Comparison of ENCODE assay signal across 1 cellular context in the genomic region with DNA sequence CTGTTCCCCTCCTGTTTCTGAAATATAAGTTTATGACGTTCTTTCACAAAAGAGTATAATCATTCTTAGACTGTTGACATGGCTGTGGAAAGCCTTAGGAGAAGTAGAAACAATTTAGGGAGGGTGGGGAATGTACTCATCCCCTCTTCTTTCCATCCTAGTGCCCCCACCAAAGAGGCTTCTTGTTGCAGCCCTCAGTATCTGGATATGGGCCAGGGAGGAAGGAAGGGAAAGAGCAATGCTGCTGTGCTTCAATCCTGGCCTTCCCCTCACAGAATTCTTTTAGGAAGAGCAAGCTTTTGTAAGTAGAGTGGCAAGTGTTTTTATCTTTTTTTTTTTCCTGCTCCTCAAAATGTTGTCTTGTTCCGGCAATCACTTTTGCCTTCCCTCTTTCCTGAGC.
TF ChIP-seq lines count a peak whose summit lies in the region.

No MANE protein-coding gene starts in this region.

TF ChIP-seq in A549, 52 proteins besides CTCF, POLR2A, EP300 and RAD21 (continued from another document):
- TF ChIP-seq, protein P1, sequence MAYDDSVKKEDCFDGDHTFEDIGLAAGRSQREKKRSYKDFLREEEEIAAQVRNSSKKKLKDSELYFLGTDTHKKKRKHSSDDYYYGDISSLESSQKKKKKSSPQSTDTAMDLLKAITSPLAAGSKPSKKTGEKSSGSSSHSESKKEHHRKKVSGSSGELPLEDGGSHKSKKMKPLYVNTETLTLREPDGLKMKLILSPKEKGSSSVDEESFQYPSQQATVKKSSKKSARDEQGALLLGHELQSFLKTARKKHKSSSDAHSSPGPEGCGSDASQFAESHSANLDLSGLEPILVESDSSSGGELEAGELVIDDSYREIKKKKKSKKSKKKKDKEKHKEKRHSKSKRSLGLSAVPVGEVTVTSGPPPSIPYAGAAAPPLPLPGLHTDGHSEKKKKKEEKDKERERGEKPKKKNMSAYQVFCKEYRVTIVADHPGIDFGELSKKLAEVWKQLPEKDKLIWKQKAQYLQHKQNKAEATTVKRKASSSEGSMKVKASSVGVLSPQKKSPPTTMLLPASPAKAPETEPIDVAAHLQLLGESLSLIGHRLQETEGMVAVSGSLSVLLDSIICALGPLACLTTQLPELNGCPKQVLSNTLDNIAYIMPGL (CRISPR knock-in tag; IDR thresholded peaks at IDR 0.05; ENCODE audit: borderline replicate concordance) = no peak
- TF ChIP-seq NPAS2 (CRISPR knock-in tag; IDR thresholded peaks at IDR 0.05; ENCODE audit: borderline replicate concordance) (no peak), ZFP36 (IDR thresholded peaks at IDR 0.05; ENCODE audit: borderline replicate concordance, partially characterized antibody) (no peak), TP53 (CRISPR knock-in tag; IDR thresholded peaks at IDR 0.05) (no peak), HOXB5 (CRISPR knock-in tag; IDR thresholded peaks at IDR 0.05) (no peak), EHMT2 (IDR thresholded peaks at IDR 0.05; ENCODE audit: low read depth) (no peak)
- TF ChIP-seq, protein P2, sequence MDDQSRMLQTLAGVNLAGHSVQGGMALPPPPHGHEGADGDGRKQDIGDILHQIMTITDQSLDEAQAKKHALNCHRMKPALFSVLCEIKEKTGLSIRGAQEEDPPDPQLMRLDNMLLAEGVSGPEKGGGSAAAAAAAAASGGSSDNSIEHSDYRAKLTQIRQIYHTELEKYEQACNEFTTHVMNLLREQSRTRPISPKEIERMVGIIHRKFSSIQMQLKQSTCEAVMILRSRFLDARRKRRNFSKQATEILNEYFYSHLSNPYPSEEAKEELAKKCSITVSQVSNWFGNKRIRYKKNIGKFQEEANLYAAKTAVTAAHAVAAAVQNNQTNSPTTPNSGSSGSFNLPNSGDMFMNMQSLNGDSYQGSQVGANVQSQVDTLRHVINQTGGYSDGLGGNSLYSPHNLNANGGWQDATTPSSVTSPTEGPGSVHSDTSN (IDR thresholded peaks at IDR 0.05) = no peak
TF ChIP-seq in A549: peak in this region for 0.
